ENCODE assay signal across 16 cellular contexts in genomic region chr1:201826830-201827229, GRCh38. TPM values are rescaled to one million over a fixed set of nuclear protein-coding genes. Genes with fewer than 3 reads are reported as not detected.
A peak's percentile ranks its signal among the peaks of the same experiment; 100 is the strongest.
DNase-seq lines count a peak whose midpoint lies in the region; ATAC-seq and TF ChIP-seq lines count a peak whose summit lies in the region.
"Had no signal": no experiment of that assay in that cellular context is flagged by ENCODE, and none has a peak within 500 bp of the region (broad histone marks: within the 10 kb centered on the region; RNA-seq: fewer than 3 reads in every experiment).

No MANE protein-coding gene starts in this region.

- no peak overlapping the region for H3K27ac ChIP-seq in WERI-Rb-1
- H3K27ac ChIP-seq: PC-9, skin epidermis had no signal

- H3K4me3 ChIP-seq in WERI-Rb-1 (ENCODE audit: low read depth, low read length) (no peak overlapping the region), fibroblast of mammary gland (ENCODE audit: control insufficient read depth, low read depth, low read length) (no peak overlapping the region)
- H3K4me3 ChIP-seq: PC-9, skin epidermis had no signal

- no peaks in the 10 kb centered on the region for H3K9me3 ChIP-seq in WERI-Rb-1 (ENCODE audit: severe bottlenecking)

- ATAC-seq in HG02610 (IDR thresholded peaks at IDR 0.05; ENCODE audit: unreplicated experiment): no peak
- ATAC-seq: activated CD4-positive, alpha-beta T cell treated with anti-CD3 and anti-CD28 coated beads for 36 hours; naive thymus-derived CD4-positive, alpha-beta T cell had no signal

- DNase-seq in HCEC 1CT (peak; percentile 36), WERI-Rb-1 (peak; percentile 35), fibroblast of mammary gland (ENCODE audit: low read depth) (peak; percentile 38), osteocyte (ENCODE audit: extremely low spot score, unreplicated experiment) (no peak), T-helper 2 cell (no peak), SHP77 (lab: John Stamatoyannopoulos, UW) (no peak)
- DNase-seq: activated CD4-positive, alpha-beta T cell treated with anti-CD3 and anti-CD28 coated beads for 36 hours; amygdala; kidney glomerular epithelial cell; naive thymus-derived CD4-positive, alpha-beta T cell; NCI-H1092 treated with DMSO at 0.1 percent for 48 hours; NCI-H226; PC-9; T-helper 1 cell had no signal

- peaks cover 41% of the 10 kb centered on the region for H3K36me3 ChIP-seq in WERI-Rb-1

- H3K4me1 Mint-ChIP-seq in osteocyte (ENCODE audit: unreplicated experiment): peaks cover 65% of the 10 kb centered on the region

- H3K4me3 Mint-ChIP-seq in osteocyte (ENCODE audit: unreplicated experiment): no peak overlapping the region
- H3K4me3 Mint-ChIP-seq: activated CD4-positive, alpha-beta T cell treated with anti-CD3 and anti-CD28 coated beads for 36 hours had no signal

- H3K27me3 Mint-ChIP-seq in osteocyte (ENCODE audit: unreplicated experiment): no peaks in the 10 kb centered on the region
- H3K27me3 Mint-ChIP-seq: activated CD4-positive, alpha-beta T cell treated with anti-CD3 and anti-CD28 coated beads for 36 hours; naive thymus-derived CD4-positive, alpha-beta T cell had no signal

- TF ChIP-seq CTCF in WERI-Rb-1 (IDR thresholded peaks at IDR 0.05; ENCODE audit: low read depth, low read length) (peak; percentile 30; the same call in 1 of the 2 replicates), fibroblast of mammary gland (conservative IDR thresholded peaks at IDR 0.05; ENCODE audit: control insufficient read depth, insufficient read depth, low read depth, low read length) (peak; percentile 4), osteocyte (IDR thresholded peaks at IDR 0.05) (no peak)

- H3K27ac Mint-ChIP-seq in osteocyte (ENCODE audit: unreplicated experiment): peak overlapping the region; percentile 77
- H3K27ac Mint-ChIP-seq: activated CD4-positive, alpha-beta T cell treated with anti-CD3 and anti-CD28 coated beads for 36 hours; naive thymus-derived CD4-positive, alpha-beta T cell had no signal

- H3K27me3 ChIP-seq in WERI-Rb-1 (ENCODE audit: insufficient read depth, low read depth, severe bottlenecking): no peaks in the 10 kb centered on the region

- no peaks in the 10 kb centered on the region for H3K9me3 Mint-ChIP-seq in osteocyte (ENCODE audit: unreplicated experiment)
- H3K9me3 Mint-ChIP-seq: naive thymus-derived CD4-positive, alpha-beta T cell had no signal

- H3K36me3 Mint-ChIP-seq in osteocyte (ENCODE audit: unreplicated experiment): peaks cover 18% of the 10 kb centered on the region

RNA-seq across cellular contexts. Expression of gene IPO9, which starts 2.1 kb away (rescaled TPM):
- 63.3 and 65.0 TPM in 2 replicates for total RNA-seq in osteocyte

Comparison
In these comparisons a context has a peak if more than half of its experiments do, and no peak if none do; other contexts are left out.
1. DNase-seq: peak in HCEC 1CT (single experiment), WERI-Rb-1 (single experiment) and fibroblast of mammary gland (single experiment); none in osteocyte (single experiment), T-helper 2 cell (0 of 5) and SHP77 (0 of 2).